Comparison of ENCODE assay signal across 28 cellular contexts in the genomic region with DNA sequence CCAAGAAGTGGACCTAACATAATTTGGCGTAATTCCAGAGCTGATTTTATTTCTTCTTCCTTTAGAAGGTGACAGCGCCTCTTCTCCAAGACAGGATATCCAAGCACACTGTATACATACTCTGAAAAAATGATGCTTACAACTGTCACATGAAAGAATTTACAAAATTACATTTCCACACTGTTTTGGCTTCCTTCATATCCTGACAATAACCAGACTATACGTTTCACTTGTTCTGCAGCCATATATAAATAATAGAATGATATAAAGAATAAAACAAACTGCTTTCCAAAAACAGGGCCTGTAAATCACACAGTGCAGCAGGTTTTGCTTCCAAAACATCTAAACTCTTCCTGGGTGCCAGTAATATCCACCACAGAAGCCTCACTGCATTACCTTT.
"Had no signal": no experiment of that assay in that cellular context is flagged by ENCODE, and none has a peak within 500 bp of the region (broad histone marks: within the 10 kb centered on the region; RNA-seq: fewer than 3 reads in every experiment).

No MANE protein-coding gene starts in this region.

- H3K27ac ChIP-seq: neural progenitor cell, ovary, parathyroid adenoma, psoas muscle, right lobe of liver, skin epidermis, spleen, suprapubic skin, testis, tibial artery, upper lobe of right lung, uterus had no signal

- H3K4me3 ChIP-seq: neural progenitor cell, ovary, psoas muscle, right lobe of liver, skin epidermis, smooth muscle cell, spleen, suprapubic skin, testis, tibial artery, transverse colon, upper lobe of right lung, uterus had no signal

- DNase-seq: natural killer cell; occipital lobe; ovary; posterior cingulate gyrus; psoas muscle; right cardiac atrium; right lobe of liver; spleen; stimulated activated CD4-positive, alpha-beta T cell treated with anti-CD3 and anti-CD28 coated beads, Interleukin-12 subunit alpha, Interleukin-12 subunit beta, amount 100 ng/mL, for 4 hours; stimulated activated CD4-positive, alpha-beta T cell treated with anti-CD3 and anti-CD28 coated beads, Interleukin-1b, Interleukin-23, amount 100 ng/mL, for 48 hours; stimulated activated CD4-positive, alpha-beta T cell treated with anti-CD3 and anti-CD28 coated beads, Interleukin-4, amount 100 ng/mL, for 1 hour; stimulated activated CD4-positive, alpha-beta T cell treated with anti-CD3 and anti-CD28 coated beads, Interleukin-4, amount 100 ng/mL, for 4 hours; stimulated activated CD8-positive, alpha-beta memory T cell treated with anti-CD3 and anti-CD28 coated beads, Interleukin-4, amount 100 ng/mL, for 48 hours; stimulated activated naive CD4-positive, alpha-beta T cell; stimulated activated naive CD8-positive, alpha-beta T cell treated with anti-CD3 and anti-CD28 coated beads, Interleukin-15, amount 100 ng/mL, for 72 hours; stimulated activated naive CD8-positive, alpha-beta T cell treated with anti-CD3 and anti-CD28 coated beads, Interleukin-15, Interleukin-2, amounts not matched to agents 100 U/mL and 50 U/mL, for 24 hours; substantia nigra; testis; tibial artery; transverse colon; upper lobe of right lung; uterus had no signal

- H3K9ac ChIP-seq: neural progenitor cell, parathyroid adenoma had no signal

- H3K4me1 ChIP-seq: parathyroid adenoma, psoas muscle, right lobe of liver, spleen, suprapubic skin, testis, tibial artery, transverse colon, upper lobe of right lung, uterus had no signal

- H3K36me3 ChIP-seq: neural progenitor cell, ovary, right lobe of liver, spleen, suprapubic skin, tibial artery, transverse colon, upper lobe of right lung, uterus had no signal

- H3K27me3 ChIP-seq: ovary, right lobe of liver, suprapubic skin, testis, tibial artery, transverse colon, upper lobe of right lung, uterus had no signal

- ATAC-seq: natural killer cell; psoas muscle; right cardiac atrium; right lobe of liver; stimulated activated memory B cell treated with anti-CD40 and anti-IgM and Interleukin-4, amounts not matched to agents 10 μg/mL and 1 μg/mL and 100 μg/mL, for 72 hours; stimulated activated naive CD8-positive, alpha-beta T cell treated with anti-CD3 and anti-CD28 coated beads, Interleukin-15, amount 100 ng/mL, for 72 hours; stimulated activated naive CD8-positive, alpha-beta T cell treated with anti-CD3 and anti-CD28 coated beads, Interleukin-15, Interleukin-2, amounts not matched to agents 100 U/mL and 50 U/mL, for 24 hours; upper lobe of right lung had no signal

- H3K9me3 ChIP-seq: ovary, psoas muscle, right lobe of liver, spleen, suprapubic skin, testis, tibial artery, transverse colon, upper lobe of right lung, uterus had no signal
